34 cellular contexts compared by ENCODE assay signal in the genomic region with DNA sequence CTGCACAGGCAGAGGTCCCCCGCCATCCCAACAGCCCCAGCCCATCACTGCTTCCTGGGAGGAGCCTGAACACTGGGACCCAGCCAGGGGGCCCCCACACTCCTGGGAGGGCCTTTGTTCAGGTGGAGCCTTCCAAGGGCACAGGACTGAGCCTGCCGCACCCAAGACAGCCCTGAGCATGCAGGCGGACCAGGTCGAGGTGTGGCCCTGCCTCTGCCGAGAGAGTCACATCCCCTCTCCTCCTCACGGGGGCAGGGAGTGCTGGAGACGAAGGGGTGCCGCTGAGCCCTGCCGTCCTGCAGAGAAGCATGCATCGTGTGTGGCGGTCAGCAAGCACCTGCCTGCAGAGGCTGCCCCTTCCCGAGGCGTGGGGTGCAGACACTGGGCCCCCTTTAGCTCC. TPM values are rescaled to one million over a fixed set of nuclear protein-coding genes. Genes with fewer than 3 reads are reported as not detected.
DNase-seq lines count a peak whose midpoint lies in the region; ATAC-seq, FAIRE-seq and TF ChIP-seq lines count a peak whose summit lies in the region.
"Had no signal": no experiment of that assay in that cellular context is flagged by ENCODE, and none has a peak within 500 bp of the region (broad histone marks: within the 10 kb centered on the region; RNA-seq: fewer than 3 reads in every experiment).

No MANE protein-coding gene starts in this region.

- H2BK5ac ChIP-seq in trophoblast cell (ENCODE audit: low read depth, low read length, poor library complexity): no peak overlapping the region

- no peak overlapping the region for H4K12ac ChIP-seq in trophoblast cell (ENCODE audit: low read depth, low read length)

- H3K36me3 ChIP-seq in Peyer's patch (no peaks in the 10 kb centered on the region), hepatocyte (replicated peaks; ENCODE audit: insufficient read depth, low read depth) (no peaks in the 10 kb centered on the region), trophoblast cell (ENCODE audit: control insufficient read depth in 1 of 2, insufficient read depth in 2 of 2, low read length in 2 of 2) (no peaks in the 10 kb centered on the region)
- H3K36me3 ChIP-seq: adrenal gland, HAP-1, heart left ventricle, prostate gland, SJCRH30, vagina, WERI-Rb-1 had no signal

- no peaks in the 10 kb centered on the region for H3K9me2 ChIP-seq in hepatocyte (replicated peaks; ENCODE audit: insufficient read depth)

- H2AK5ac ChIP-seq in trophoblast cell (ENCODE audit: low read length): peak overlapping the region; percentile 29

- no peak for FAIRE-seq in GM19239 (lab: Jason Lieb, UNC)
- FAIRE-seq: GM12891 had no signal

- H2AFZ ChIP-seq in hepatocyte: no peak overlapping the region
- no peak overlapping the region for H2AFZ ChIP-seq in trophoblast cell (ENCODE audit: insufficient read depth, low read length, poor library complexity)
- H2AFZ ChIP-seq: PC-9 had no signal

- H3K4me3 ChIP-seq in Peyer's patch (peak overlapping the region in 2 of 4 donors; percentile 55), hepatocyte (no peak overlapping the region), trophoblast cell (ENCODE audit: low read depth, low read length) (no peak overlapping the region)
- H3K4me3 ChIP-seq: adrenal gland, HAP-1, heart left ventricle, PC-9, prostate gland, SJCRH30, vagina had no signal

- H4K91ac ChIP-seq in trophoblast cell (ENCODE audit: low read depth, low read length): no peak overlapping the region

- no peak overlapping the region for H2BK120ac ChIP-seq in trophoblast cell (ENCODE audit: insufficient read depth, low read length, poor library complexity)

- no peak overlapping the region for H3K9ac ChIP-seq in trophoblast cell (ENCODE audit: low read length)

- H3K4me2 ChIP-seq in hepatocyte (peak overlapping the region; percentile 44), trophoblast cell (ENCODE audit: low read length) (no peak overlapping the region)
- H3K4me2 ChIP-seq: PC-9 had no signal

- H4K8ac ChIP-seq in trophoblast cell (ENCODE audit: low read depth, low read length): no peak overlapping the region

- no peak overlapping the region for H3K18ac ChIP-seq in trophoblast cell (ENCODE audit: low read length)

- no peak overlapping the region for H3K23ac ChIP-seq in trophoblast cell (ENCODE audit: low read length)

- H3K4me1 ChIP-seq in Peyer's patch (peaks cover 0 to 6% (median 0%) of the 10 kb centered on the region in 4 donors), hepatocyte (ENCODE audit: insufficient read depth) (no peaks in the 10 kb centered on the region), trophoblast cell (ENCODE audit: control insufficient read depth in 1 of 2, insufficient read depth in 2 of 2, low read length in 2 of 2) (peaks cover 4 to 12% of the 10 kb centered on the region in 2 experiments)
- H3K4me1 ChIP-seq: adrenal gland, HAP-1, prostate gland, SJCRH30 had no signal

- H3K79me2 ChIP-seq in hepatocyte: no peaks in the 10 kb centered on the region
- no peaks in the 10 kb centered on the region for H3K79me2 ChIP-seq in trophoblast cell (ENCODE audit: control insufficient read depth, insufficient read depth, low read length, poor library complexity)

- peak; percentile 18 for DNase-seq in ELF-1 (ENCODE audit: low read depth, low spot score)
- DNase-seq in Peyer's patch: peak in 2 of 3 donors; percentile 88 to 91
- DNase-seq in hepatocyte (ENCODE audit: low spot score): no peak
- DNase-seq in trophoblast cell: no peak
- no peak for DNase-seq in GM19239 (ENCODE audit: insufficient read length, low spot score)
- no peak for DNase-seq in amniotic stem cell (lab: John Stamatoyannopoulos, UW)
- no peak for DNase-seq in NCI-H526 (lab: John Stamatoyannopoulos, UW)
- DNase-seq: activated CD4-positive, alpha-beta T cell treated with anti-CD3 and anti-CD28 coated beads, Interleukin-2, amount 50 U/mL, for 1 hour; activated CD8-positive, alpha-beta memory T cell treated with anti-CD3 and anti-CD28 coated beads, Interleukin-2, amount 10 ng/mL, durations not matched to agents 7 days and 5 days; activated naive CD4-positive, alpha-beta T cell treated with anti-CD3 and anti-CD28 coated beads for 36 hours; adrenal gland; CD4-positive, alpha-beta T cell; heart left ventricle; Karpas-422; left cardiac atrium; mesendoderm; naive B cell; NCI-H146; NCI-H510A; NK-92 treated with Interleukin-12 subunit alpha and Interleukin-12 subunit beta, amount 100 ng/mL, for 24 hours; nucleus accumbens; PC-9; SJCRH30; stimulated activated CD4-positive, alpha-beta T cell treated with anti-CD3 and anti-CD28 coated beads, Interleukin-15, amount 100 ng/mL, for 24 hours; stimulated activated naive CD4-positive, alpha-beta T cell treated with Interleukin-2 at 50 U/mL for 16 hours; T1000; WERI-Rb-1 had no signal

- H3K9me3 ChIP-seq in Peyer's patch: no peaks in the 10 kb centered on the region
- no peaks in the 10 kb centered on the region for H3K9me3 ChIP-seq in hepatocyte (ENCODE audit: low read depth)
- H3K9me3 ChIP-seq in trophoblast cell (ENCODE audit: insufficient read depth, low read depth, low read length): no peaks in the 10 kb centered on the region
- H3K9me3 ChIP-seq: adrenal gland, HAP-1, prostate gland, SJCRH30, vagina had no signal

- no peaks in the 10 kb centered on the region for H4K20me1 ChIP-seq in hepatocyte (ENCODE audit: insufficient read depth, poor library complexity, severe bottlenecking)

- no peak overlapping the region for H3K14ac ChIP-seq in trophoblast cell (ENCODE audit: low read length)

- TF ChIP-seq CTCF in Peyer's patch (IDR thresholded peaks at IDR 0.05) (peak in 3 of 6 experiments; percentile 24 to 48 (median 40)), hepatocyte (IDR thresholded peaks at IDR 0.05; ENCODE audit: poor library complexity) (no peak)

- no peak overlapping the region for H3K4ac ChIP-seq in trophoblast cell (ENCODE audit: low read depth, low read length)

- H2BK12ac ChIP-seq in trophoblast cell (ENCODE audit: low read length): no peak overlapping the region

- H3K27me3 ChIP-seq in Peyer's patch (no peaks in the 10 kb centered on the region), hepatocyte (no peaks in the 10 kb centered on the region), trophoblast cell (ENCODE audit: insufficient read depth, low read length) (no peaks in the 10 kb centered on the region)
- H3K27me3 ChIP-seq: adrenal gland, SJCRH30, vagina had no signal

- 44% methylated on average over 13 of the region's 13 CpGs for WGBS in hepatocyte (ENCODE audit: low lambda C conversion rate, missing lambda C conversion rate)
- no CpG with 5 or more reads among the region's 13 CpGs for WGBS in trophoblast cell (ENCODE audit: extremely low coverage, insufficient coverage, insufficient read length)

- peak; percentile 77 to 78 for TF ChIP-seq POLR2A in Peyer's patch (IDR thresholded peaks at IDR 0.05)

- peaks cover 12% of the 10 kb centered on the region for H3K79me1 ChIP-seq in trophoblast cell (ENCODE audit: low read length)

- ATAC-seq in GM18511 (IDR thresholded peaks at IDR 0.05; ENCODE audit: unreplicated experiment): no peak
- ATAC-seq: activated CD8-positive, alpha-beta memory T cell treated with anti-CD3 and anti-CD28 coated beads, Interleukin-2, amount 10 ng/mL, durations not matched to agents 7 days and 5 days; left cardiac atrium had no signal

- H3K27ac ChIP-seq in Peyer's patch (peak overlapping the region in 3 of 4 donors; percentile 76 to 94 (median 94)), hepatocyte (no peak overlapping the region), trophoblast cell (ENCODE audit: low read depth, low read length) (no peak overlapping the region)
- H3K27ac ChIP-seq: adrenal gland, epithelial cell of prostate, heart left ventricle, PC-9, prostate gland, SJCRH30, vagina, WERI-Rb-1 had no signal

RNA-seq across cellular contexts. Expression of gene MAFK, which starts 7.3 kb away (rescaled TPM):
- 10 to 100 TPM; 32.9 to 80.2 (median 55.0) TPM for total RNA-seq in Peyer's patch
- total RNA-seq in hepatocyte: 14.6 and 24.0 TPM in 2 replicates
- 4.4 and 7.8 TPM in 2 replicates for polyA plus RNA-seq in hepatocyte
- polyA plus RNA-seq in trophoblast cell (2013): 55.4 and 60.1 TPM in 2 replicates

RNA-seq across cellular contexts. Expression of gene INTS1, which starts 19.0 kb away (rescaled TPM):
- total RNA-seq in Peyer's patch: 100 to 1,000 TPM in 2 of 4 donors, 10 to 100 TPM in 2; 84.4 to 192 (median 108) TPM
- total RNA-seq in hepatocyte: 15.5 and 30.0 TPM in 2 replicates
- 53.6 and 57.3 TPM in 2 replicates for polyA plus RNA-seq in hepatocyte
- 35.4 and 39.0 TPM in 2 replicates for polyA plus RNA-seq in trophoblast cell (2013)

RNA-seq across cellular contexts. Expression of gene TMEM184A, which starts 32.8 kb away (rescaled TPM):
- total RNA-seq in Peyer's patch (100 to 1,000 TPM in 3 of 4 donors, 10 to 100 TPM in 1; 41.3 to 161 (median 151) TPM), hepatocyte (14.5 and 23.4 TPM in 2 replicates)
- 18.6 and 24.7 TPM in 2 replicates for polyA plus RNA-seq in hepatocyte
- polyA plus RNA-seq in trophoblast cell (2013): 10.0 and 10.7 TPM in 2 replicates
- total RNA-seq: activated CD8-positive, alpha-beta memory T cell treated with anti-CD3 and anti-CD28 coated beads, Interleukin-2, amount 10 ng/mL, durations not matched to agents 7 days and 5 days; SJCRH30; temporal lobe had no signal

RNA-seq across cellular contexts. Expression of gene PSMG3, which starts 46.6 kb away (rescaled TPM):
- total RNA-seq in Peyer's patch: 10 to 100 TPM; 33.0 to 67.5 (median 47.7) TPM
- 27.5 and 42.7 TPM in 2 replicates for total RNA-seq in hepatocyte
- polyA plus RNA-seq in hepatocyte: 44.8 and 60.3 TPM in 2 replicates
- polyA plus RNA-seq in trophoblast cell (2013): 11.7 and 12.0 TPM in 2 replicates

Comparison
In these comparisons a context has a peak if more than half of its experiments do, and no peak if none do; other contexts are left out.
1. DNase-seq: peak in ELF-1 (single experiment) and Peyer's patch (2 of 3); none in hepatocyte (single experiment), trophoblast cell (0 of 2), GM19239 (single experiment), amniotic stem cell (single experiment) and NCI-H526 (0 of 2).
2. H3K27ac ChIP-seq: peak in Peyer's patch (3 of 4); none in hepatocyte (single experiment) and trophoblast cell (single experiment).